ENCODE assay signal across 1 cellular context in genomic region chr1:64474639-64475038, GRCh38.
TF ChIP-seq lines count a peak whose summit lies in the region.

No MANE protein-coding gene starts in this region.

TF ChIP-seq in HepG2, 621 proteins besides CTCF, POLR2A, EP300 and RAD21:
- TF ChIP-seq ZNF142 (CRISPR knock-in tag; IDR thresholded peaks at IDR 0.05) (no peak), ETV6 (CRISPR knock-in tag; conservative IDR thresholded peaks at IDR 0.05) (no peak), CREBL2 (CRISPR knock-in tag; IDR thresholded peaks at IDR 0.05; ENCODE audit: borderline replicate concordance) (no peak), STAT6 (CRISPR knock-in tag; IDR thresholded peaks at IDR 0.05; ENCODE audit: borderline replicate concordance) (no peak), PRMT3 (CRISPR knock-in tag; IDR thresholded peaks at IDR 0.05; ENCODE audit: borderline replicate concordance, low read depth) (no peak), MBD4 (IDR thresholded peaks at IDR 0.05; ENCODE audit: borderline replicate concordance, low read length) (no peak), AFF4 (CRISPR knock-in tag; IDR thresholded peaks at IDR 0.05) (no peak)
TF ChIP-seq in HepG2: peak in this region for 0.
